Comparison of ENCODE assay signal across 8 cellular contexts in the genomic region with DNA sequence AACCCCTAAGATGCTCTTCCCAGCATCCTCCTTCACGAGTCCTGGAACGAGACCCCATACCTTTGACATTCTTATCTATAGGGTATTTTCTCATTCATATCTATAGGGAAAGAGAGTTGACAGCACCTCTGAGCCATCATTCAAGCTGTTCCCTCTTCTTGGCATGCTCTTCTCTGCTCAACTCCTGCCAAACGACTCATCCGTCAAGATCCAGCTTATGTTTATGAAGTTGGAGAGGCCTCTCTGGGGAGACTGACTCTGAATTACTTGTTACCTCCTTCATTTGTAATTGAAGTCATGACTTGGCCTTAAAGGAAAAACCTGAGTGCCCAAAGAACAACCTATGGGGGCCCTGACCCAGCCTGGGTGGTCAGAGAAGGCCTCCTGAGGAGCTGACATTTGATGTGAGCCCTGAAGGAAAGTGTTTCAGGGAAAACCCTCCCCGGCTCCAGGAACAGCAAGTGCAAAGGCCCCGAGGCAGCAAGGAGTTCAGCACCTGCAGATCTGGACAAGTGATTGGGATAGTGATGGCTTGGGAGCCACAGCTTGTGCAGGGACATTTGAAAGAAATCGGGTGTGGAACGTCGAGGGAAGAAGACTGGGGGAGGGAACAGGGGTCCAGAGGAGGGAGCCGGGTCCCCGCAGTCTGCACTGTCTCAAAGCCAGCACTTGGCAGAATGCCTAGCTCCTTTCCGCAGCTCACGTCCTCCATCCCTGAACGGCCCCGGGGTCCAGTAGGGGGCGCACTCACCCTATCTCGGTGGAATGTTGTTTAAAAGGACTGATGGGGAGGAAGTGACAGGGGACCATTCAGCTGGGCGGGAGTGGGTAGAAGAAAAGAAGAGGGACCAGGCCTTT. TPM values are rescaled to one million over a fixed set of nuclear protein-coding genes. Genes with fewer than 3 reads are reported as not detected.
DNase-seq lines count a peak whose midpoint lies in the region; ATAC-seq and TF ChIP-seq lines count a peak whose summit lies in the region.

No MANE protein-coding gene starts in this region.

- peaks cover 8% of the 10 kb centered on the region for H3K36me3 Mint-ChIP-seq in glutamatergic neuron (ENCODE audit: unreplicated experiment)

- WGBS in psoas muscle, 3 donors, result 24 to 29% (median 24%) methylated on average over 17 to 18 of the region's 18 CpGs

- no peak overlapping the region for H3K4me3 ChIP-seq in psoas muscle

- H3K27me3 ChIP-seq in psoas muscle (ENCODE audit: insufficient read depth in 3 of 3, low read length in 2 of 3), result no peaks in the 10 kb centered on the region

- DNase-seq in COLO829 (ENCODE audit: low spot score), result peak; percentile 80
- DNase-seq in HUDEP-2 (lab: John Stamatoyannopoulos, UW; ENCODE audit: unreplicated experiment in 76 of 76), result peak in 71 of 76 experiments; percentile 13 to 88 (median 67)
- peak; percentile 38 for DNase-seq in RKO (ENCODE audit: low spot score)
- peak; percentile 24 for DNase-seq in activated T-helper 9 cell treated with anti-CD3 and anti-CD28 coated beads, Interleukin-2, amount 50 U/mL, for 16 hours (ENCODE audit: low read depth)
- DNase-seq in glutamatergic neuron, result peak; percentile 76
- peak; percentile 88 to 91 for DNase-seq in psoas muscle

- H3K9me3 Mint-ChIP-seq in glutamatergic neuron (ENCODE audit: unreplicated experiment), result no peaks in the 10 kb centered on the region

- no peak overlapping the region for H3K4me3 Mint-ChIP-seq in glutamatergic neuron (ENCODE audit: unreplicated experiment)

- ATAC-seq in psoas muscle (peak; percentile 45 to 90 (median 77)), GM18858 (IDR thresholded peaks at IDR 0.05; ENCODE audit: unreplicated experiment) (no peak), GM21528 (IDR thresholded peaks at IDR 0.05; ENCODE audit: low FRiP score, unreplicated experiment) (no peak)

- no peaks in the 10 kb centered on the region for H3K4me1 Mint-ChIP-seq in glutamatergic neuron (ENCODE audit: low read depth, unreplicated experiment)

- no peak overlapping the region for H3K27ac Mint-ChIP-seq in glutamatergic neuron (ENCODE audit: unreplicated experiment)

- intact Hi-C loops in psoas muscle (cut with DNase I), result loop anchor here in 1 of 2 donors (5.0 kb wide), 1 partner anchor 57 kb away; the partner anchor contains the start of gene PINK1

- no peak overlapping the region for H3K27ac ChIP-seq in psoas muscle

- H3K4me1 ChIP-seq in psoas muscle, result peaks cover 6% of the 10 kb centered on the region

- no peaks in the 10 kb centered on the region for H3K36me3 ChIP-seq in psoas muscle (ENCODE audit: insufficient read depth in 1 of 2, low read depth in 1 of 2)

- TF ChIP-seq CTCF in glutamatergic neuron (IDR thresholded peaks at IDR 0.05; ENCODE audit: partially characterized antibody, unreplicated experiment) (peak; percentile 62), psoas muscle (IDR thresholded peaks at IDR 0.05) (peak; percentile 45)

- H3K27me3 Mint-ChIP-seq in glutamatergic neuron (ENCODE audit: unreplicated experiment), result peaks cover 13% of the 10 kb centered on the region

- no peaks in the 10 kb centered on the region for H3K9me3 ChIP-seq in psoas muscle

RNA-seq across cellular contexts. Expression of gene CDA, which starts 14.0 kb away (rescaled TPM):
- total RNA-seq in glutamatergic neuron (ENCODE audit: unreplicated experiment), result not detected
- 1 to 10 TPM; 1.0 to 2.0 (median 1.8) TPM for total RNA-seq in psoas muscle
- polyA plus RNA-seq in psoas muscle, result 1 to 10 TPM; 1.2 to 2.5 (median 1.2) TPM

RNA-seq across cellular contexts. Expression of gene FAM43B, which starts 22.5 kb away (rescaled TPM):
- not detected for total RNA-seq in glutamatergic neuron (ENCODE audit: unreplicated experiment)
- total RNA-seq in psoas muscle, result 1 to 10 TPM in 1 of 4 donors, under 1 TPM in 3; 0.25 to 1.2 (median 0.56) TPM
- under 1 TPM; 0.05 to 0.74 (median 0.08) TPM for polyA plus RNA-seq in psoas muscle

RNA-seq across cellular contexts. Expression of gene PINK1, which starts 58.3 kb away (rescaled TPM):
- 32.0 TPM for total RNA-seq in glutamatergic neuron (ENCODE audit: unreplicated experiment)
- 100 to 1,000 TPM; 219 to 416 (median 390) TPM for total RNA-seq in psoas muscle
- polyA plus RNA-seq in psoas muscle, result 100 to 1,000 TPM; 218 to 506 (median 276) TPM

Comparison
In these comparisons a context has a peak if more than half of its experiments do, and no peak if none do; other contexts are left out.
1. DNase-seq: peak in every context shown above with its lines; median percentile 90 in psoas muscle; 80 in COLO829; 76 in glutamatergic neuron; 67 in HUDEP-2; 38 in RKO; 24 in activated T-helper 9 cell treated with anti-CD3 and anti-CD28 coated beads, Interleukin-2, amount 50 U/mL, for 16 hours.
2. ATAC-seq: peak in psoas muscle (4 of 4); none in GM18858 (single experiment) and GM21528 (single experiment).